17 cellular contexts compared by ENCODE assay signal in genomic region chr3:49535971-49536874, GRCh38. TPM values are rescaled to one million over a fixed set of nuclear protein-coding genes. Genes with fewer than 3 reads are reported as not detected.
DNase-seq lines count a peak whose midpoint lies in the region; ATAC-seq and TF ChIP-seq lines count a peak whose summit lies in the region.
"Had no signal": no experiment of that assay in that cellular context is flagged by ENCODE, and none has a peak within 500 bp of the region (broad histone marks: within the 10 kb centered on the region; RNA-seq: fewer than 3 reads in every experiment).

No MANE protein-coding gene starts in this region.

- no peak overlapping the region for H3K4ac ChIP-seq in neuronal stem cell (ENCODE audit: low read length)

- no peak overlapping the region for H4K91ac ChIP-seq in neuronal stem cell (ENCODE audit: low read depth, low read length, poor library complexity)

- H2BK12ac ChIP-seq in neuronal stem cell (ENCODE audit: low read length) = no peak overlapping the region

- H3K9me3 ChIP-seq in adrenal gland (replicated peaks in 1 of 3) (no peaks in the 10 kb centered on the region), iPS-18a (ENCODE audit: control insufficient read depth, low read depth, low read length) (no peaks in the 10 kb centered on the region), neuronal stem cell (replicated peaks in 1 of 2; ENCODE audit: control insufficient read depth in 2 of 2, insufficient read depth in 1 of 2, low read depth in 1 of 2, low read length in 2 of 2) (no peaks in the 10 kb centered on the region), thyroid gland (no peaks in the 10 kb centered on the region)
- H3K9me3 ChIP-seq: ascending aorta, colonic mucosa, lower lobe of right lung had no signal

- H3K9ac ChIP-seq in iPS-18a (ENCODE audit: low read length) (peak overlapping the region; percentile 23), neuronal stem cell (ENCODE audit: low read depth, low read length, poor library complexity) (no peak overlapping the region)

- H3K27me3 ChIP-seq in adrenal gland (no peaks in the 10 kb centered on the region), iPS-18a (ENCODE audit: control insufficient read depth, insufficient read depth, low read length) (peaks cover 7% of the 10 kb centered on the region), neuronal stem cell (ENCODE audit: control insufficient read depth in 3 of 3, insufficient read depth in 3 of 3, low read depth in 1 of 3, low read length in 3 of 3) (no peaks in the 10 kb centered on the region), thyroid gland (no peaks in the 10 kb centered on the region)
- H3K27me3 ChIP-seq: ascending aorta, colonic mucosa had no signal

- WGBS in adrenal gland, 4 donors = 38 to 70% (median 60%) methylated on average over 6 to 7 of the region's 7 CpGs
- no CpG with 5 or more reads among the region's 7 CpGs for WGBS in neuronal stem cell (ENCODE audit: extremely low coverage in 2 of 2, insufficient read length in 2 of 2, insufficient replicate concordance in 1 of 2), 2 donors
- WGBS in thyroid gland, 2 donors = 77 to 81% methylated on average over 6 to 7 of the region's 7 CpGs

- H3K36me3 ChIP-seq in adrenal gland (replicated peaks in 1 of 2) (peaks cover 0 to 19% of the 10 kb centered on the region in 2 donors), iPS-18a (ENCODE audit: control insufficient read depth, low read depth, low read length) (peaks cover 23% of the 10 kb centered on the region), neuronal stem cell (replicated peaks in 1 of 2; ENCODE audit: control insufficient read depth in 2 of 2, insufficient read depth in 2 of 2, low read length in 2 of 2) (peaks cover 23 to 29% of the 10 kb centered on the region in 2 donors), thyroid gland (peaks cover 19 to 21% of the 10 kb centered on the region in 2 donors)

- H3K18ac ChIP-seq in neuronal stem cell (ENCODE audit: low read length) = peak overlapping the region; percentile 31

- H2BK15ac ChIP-seq in neuronal stem cell (ENCODE audit: low read length) = no peak overlapping the region

- no peak for ATAC-seq in GM18520 (IDR thresholded peaks at IDR 0.05; ENCODE audit: unreplicated experiment)
- ATAC-seq: lower lobe of right lung, natural killer cell had no signal

- TF ChIP-seq POLR2A in adrenal gland (IDR thresholded peaks at IDR 0.05) (no peak), thyroid gland (IDR thresholded peaks at IDR 0.05) (no peak)

- no peak overlapping the region for H2BK120ac ChIP-seq in neuronal stem cell (ENCODE audit: low read depth, low read length)

- H3K4me3 ChIP-seq in adrenal gland (no peak overlapping the region), iPS-18a (ENCODE audit: low read length) (no peak overlapping the region), neuronal stem cell (ENCODE audit: low read length in 2 of 2) (no peak overlapping the region), thyroid gland (replicated peaks in 1 of 3) (no peak overlapping the region)
- H3K4me3 ChIP-seq: ascending aorta, colonic mucosa, lower lobe of right lung had no signal

- peak overlapping the region; percentile 63 for H3K14ac ChIP-seq in neuronal stem cell (ENCODE audit: low read length)

- peak overlapping the region in 2 of 5 donors; percentile 78 to 84 for H3K27ac ChIP-seq in adrenal gland
- peak overlapping the region; percentile 5 for H3K27ac ChIP-seq in iPS-18a (ENCODE audit: low read length)
- peak overlapping the region; percentile 11 for H3K27ac ChIP-seq in neuronal stem cell (replicated peaks; ENCODE audit: low read length)
- peak overlapping the region; percentile 3 to 76 (median 41) for H3K27ac ChIP-seq in thyroid gland
- H3K27ac ChIP-seq: colonic mucosa, lower lobe of right lung had no signal

- peak in 4 of 7 donors; percentile 40 to 72 (median 49) for DNase-seq in adrenal gland
- no peak for DNase-seq in neuronal stem cell (ENCODE audit: low spot score)
- no peak for DNase-seq in thyroid gland
- no peak for DNase-seq in NCI-H2227 treated with DMSO at 0.1 percent for 48 hours (lab: John Stamatoyannopoulos, UW)
- DNase-seq in NCI-H526 treated with DMSO at 0.1 percent for 48 hours (lab: John Stamatoyannopoulos, UW) = no peak
- DNase-seq: activated CD4-positive, alpha-beta T cell treated with anti-CD3 and anti-CD28 coated beads, Interleukin-2, amount 50 U/mL, for 1 hour; activated naive CD4-positive, alpha-beta T cell; activated T-cell treated with anti-CD3 and anti-CD28 coated beads for 4 hours; colonic mucosa; lower lobe of right lung; natural killer cell; NCI-H187; NCI-H345; RPMI8226 had no signal

- H2BK5ac ChIP-seq in neuronal stem cell (ENCODE audit: low read length) = peak overlapping the region; percentile 33

- peak overlapping the region; percentile 21 for H3K23ac ChIP-seq in neuronal stem cell (ENCODE audit: low read depth, low read length, poor library complexity)

- no peak for TF ChIP-seq CTCF in adrenal gland (IDR thresholded peaks at IDR 0.05)
- TF ChIP-seq CTCF in thyroid gland (IDR thresholded peaks at IDR 0.05) = no peak

- peaks cover 25 to 30% of the 10 kb centered on the region in 2 donors for H3K4me1 ChIP-seq in adrenal gland (replicated peaks in 1 of 2)
- H3K4me1 ChIP-seq in iPS-18a (ENCODE audit: control insufficient read depth, low read depth, low read length) = peaks cover 12% of the 10 kb centered on the region
- peaks cover 35 to 39% of the 10 kb centered on the region in 2 donors for H3K4me1 ChIP-seq in neuronal stem cell (ENCODE audit: control insufficient read depth in 2 of 2, insufficient read depth in 1 of 2, low read depth in 1 of 2, low read length in 2 of 2)
- peaks cover 25 to 31% of the 10 kb centered on the region in 2 donors for H3K4me1 ChIP-seq in thyroid gland
- H3K4me1 ChIP-seq: ascending aorta, colonic mucosa had no signal

- peaks cover 17% of the 10 kb centered on the region for H3K79me1 ChIP-seq in neuronal stem cell (ENCODE audit: low read depth, low read length)

- peak overlapping the region; percentile 96 for H2AK5ac ChIP-seq in neuronal stem cell (ENCODE audit: low read depth, low read length)

- H2AFZ ChIP-seq in neuronal stem cell (ENCODE audit: low read length) = no peak overlapping the region

- H4K8ac ChIP-seq in neuronal stem cell (ENCODE audit: low read depth, low read length) = no peak overlapping the region

- intact Hi-C loops in adrenal gland (cut with DNase I) = no loop called here
- intact Hi-C loops in thyroid gland (cut with DNase I) = loop anchor here (5.0 kb wide), 1 partner anchor 136 kb away; the partner anchor contains the start of gene APEH

- no peak overlapping the region for H3K4me2 ChIP-seq in neuronal stem cell (ENCODE audit: insufficient read depth, low read length, poor library complexity, severe bottlenecking)

RNA-seq across cellular contexts. Expression of gene BSN, which starts 18.1 kb away (rescaled TPM):
- total RNA-seq in adrenal gland = 1 to 10 TPM in 7 of 8 donors, under 1 TPM in 1; 0.72 to 4.6 (median 1.7) TPM
- polyA plus RNA-seq in adrenal gland = 1 to 10 TPM in 2 of 3 donors, under 1 TPM in 1; 0.27 to 3.9 (median 1.3) TPM
- polyA plus RNA-seq in neuronal stem cell (2013, experiment 1 of 2) = 0.14 TPM
- polyA plus RNA-seq in neuronal stem cell (2013, experiment 2 of 2) = 0.12 TPM
- total RNA-seq in thyroid gland = 1 to 10 TPM in 2 of 4 donors, under 1 TPM in 2; 0.56 to 1.8 (median 0.99) TPM

Comparison
In these comparisons a context has a peak if more than half of its experiments do, and no peak if none do; other contexts are left out.
1. DNase-seq: peak in adrenal gland (4 of 7); none in neuronal stem cell (single experiment), thyroid gland (0 of 2), NCI-H2227 treated with DMSO at 0.1 percent for 48 hours (single experiment) and NCI-H526 treated with DMSO at 0.1 percent for 48 hours (single experiment).